In genomic region chr14:96681826-96682225, GRCh38 we compare ENCODE assay signal across 16 cellular contexts.
DNase-seq lines count a peak whose midpoint lies in the region; ATAC-seq and TF ChIP-seq lines count a peak whose summit lies in the region.
"Had no signal": no experiment of that assay in that cellular context is flagged by ENCODE, and none has a peak within 500 bp of the region (broad histone marks: within the 10 kb centered on the region; RNA-seq: fewer than 3 reads in every experiment).

No MANE protein-coding gene starts in this region.

- H3K27ac ChIP-seq in GM23248: no peak overlapping the region
- H3K27ac ChIP-seq: SJSA1 had no signal

- no peaks in the 10 kb centered on the region for H4K20me1 ChIP-seq in GM23248 (ENCODE audit: insufficient read depth)

- no peaks in the 10 kb centered on the region for H3F3A ChIP-seq in GM23248 (ENCODE audit: insufficient read depth)

- in situ Hi-C loops in GM23248 (cut with MboI): no loop called here

- no peak overlapping the region for H2AFZ ChIP-seq in GM23248

- H3K9me3 ChIP-seq in GM23248 (ENCODE audit: low read depth): no peaks in the 10 kb centered on the region
- H3K9me3 ChIP-seq: SJSA1 had no signal

- TF ChIP-seq CTCF in fibroblast of mammary gland (conservative IDR thresholded peaks at IDR 0.05; ENCODE audit: control insufficient read depth, insufficient read depth, low read depth, low read length): no peak

- DNase-seq in A172 (ENCODE audit: low spot score) (peak; percentile 16), GM23248 (peak; percentile 75), RPMI7951 (ENCODE audit: low read depth) (peak; percentile 46), fibroblast of mammary gland (ENCODE audit: low read depth) (peak; percentile 64), DMS79 treated with DMSO at 0.1 percent for 48 hours (lab: John Stamatoyannopoulos, UW) (no peak), middle frontal gyrus (ENCODE audit: extremely low spot score, low spot score) (no peak)
- DNase-seq: C1 segment of cervical spinal cord, GOT3, Karpas-422, NCI-H1105 treated with DMSO at 0.1 percent for 48 hours, NCI-H1694 treated with DMSO at 0.1 percent for 48 hours, NCI-H69, SW 1271 had no signal

- no peaks in the 10 kb centered on the region for H3K79me2 ChIP-seq in GM23248 (ENCODE audit: insufficient read depth)

- H3K4me3 ChIP-seq in GM23248: no peak overlapping the region
- H3K4me3 ChIP-seq in fibroblast of mammary gland (ENCODE audit: control insufficient read depth, low read depth, low read length): no peak overlapping the region
- H3K4me3 ChIP-seq: SJSA1 had no signal

- H3K9ac ChIP-seq in GM23248: no peak overlapping the region

- no peak overlapping the region for H3K4me2 ChIP-seq in GM23248 (ENCODE audit: unreplicated experiment)

- H3K9me2 ChIP-seq in GM23248 (ENCODE audit: insufficient read depth): no peaks in the 10 kb centered on the region

- no peaks in the 10 kb centered on the region; the same call in 1 of the 2 replicates for H3K4me1 ChIP-seq in GM23248 (ENCODE audit: insufficient read depth)
- H3K4me1 ChIP-seq: SJSA1 had no signal

- 9 to 10% methylated on average over 7 of the region's 7 CpGs for WGBS in GM23248 (ENCODE audit: low coverage in 1 of 2, low lambda C conversion rate in 2 of 2, missing lambda C conversion rate in 2 of 2), 2 experiments

- 0 out of 2 replicates have a peak, but pooled peaks cover 5% of the 10 kb centered on the region for H3K27me3 ChIP-seq in GM23248 (replicated peaks; ENCODE audit: insufficient read depth)
- H3K27me3 ChIP-seq: SJSA1 had no signal

- no peaks in the 10 kb centered on the region for H3K36me3 ChIP-seq in GM23248 (ENCODE audit: low read depth)
- H3K36me3 ChIP-seq: SJSA1 had no signal

- ATAC-seq in GM19324 (IDR thresholded peaks at IDR 0.05; ENCODE audit: low FRiP score, unreplicated experiment) (no peak), GM19463 (IDR thresholded peaks at IDR 0.05; ENCODE audit: unreplicated experiment) (no peak)

Comparison
In these comparisons a context has a peak if more than half of its experiments do, and no peak if none do; other contexts are left out.
1. DNase-seq: peak in A172 (single experiment), GM23248 (single experiment), RPMI7951 (single experiment) and fibroblast of mammary gland (single experiment); none in DMS79 treated with DMSO at 0.1 percent for 48 hours (single experiment) and middle frontal gyrus (single experiment).